9 cellular contexts compared by ENCODE assay signal in genomic region chr11:62853279-62853965, GRCh38. TPM values are rescaled to one million over a fixed set of nuclear protein-coding genes. Genes with fewer than 3 reads are reported as not detected.
A peak's percentile ranks its signal among the peaks of the same experiment; 100 is the strongest.
DNase-seq lines count a peak whose midpoint lies in the region; ATAC-seq and TF ChIP-seq lines count a peak whose summit lies in the region.
"Had no signal": no experiment of that assay in that cellular context is flagged by ENCODE, and none has a peak within 500 bp of the region (broad histone marks: within the 10 kb centered on the region; RNA-seq: fewer than 3 reads in every experiment).

No MANE protein-coding gene starts in this region.

- H3K27me3 Mint-ChIP-seq in GM23338 (ENCODE audit: insufficient read depth, low read depth, poor library complexity): peaks cover 70% of the 10 kb centered on the region
- peaks cover 17% of the 10 kb centered on the region for H3K27me3 Mint-ChIP-seq in endothelial cell (ENCODE audit: unreplicated experiment)

- H3K27me3 ChIP-seq in GM23338 (ENCODE audit: insufficient read depth) (no peaks in the 10 kb centered on the region), rectal smooth muscle tissue (ENCODE audit: control insufficient read depth, insufficient read depth, low read length) (no peaks in the 10 kb centered on the region)

- no peak overlapping the region for H3K9ac ChIP-seq in rectal smooth muscle tissue (ENCODE audit: low read length)

- H3K4me1 Mint-ChIP-seq in GM23338 (peaks cover 32% of the 10 kb centered on the region; the same call in 2 of the 3 replicates), endothelial cell (ENCODE audit: unreplicated experiment) (peaks cover 37% of the 10 kb centered on the region)

- H3K9me2 ChIP-seq in GM23338 (ENCODE audit: insufficient read depth): no peaks in the 10 kb centered on the region

- H3K27ac Mint-ChIP-seq in GM23338 (peak overlapping the region; percentile 100), endothelial cell (ENCODE audit: unreplicated experiment) (peak overlapping the region; percentile 68)

- peaks cover 59% of the 10 kb centered on the region for H3K79me2 ChIP-seq in GM23338 (replicated peaks; ENCODE audit: insufficient read depth)

- H2AFZ ChIP-seq in GM23338: no peak overlapping the region

- H3K27ac ChIP-seq in GM23338 (ENCODE audit: low read depth): peak overlapping the region; percentile 97
- no peak overlapping the region for H3K27ac ChIP-seq in rectal smooth muscle tissue (ENCODE audit: low read depth, low read length)

- H3K4me3 ChIP-seq in GM23338: peak overlapping the region; percentile 100
- peak overlapping the region; percentile 39 for H3K4me3 ChIP-seq in rectal smooth muscle tissue (ENCODE audit: low read length)

- peaks cover 29% of the 10 kb centered on the region for H4K20me1 ChIP-seq in GM23338 (replicated peaks; ENCODE audit: insufficient read depth)

- peak overlapping the region; percentile 98 for H3K4me3 Mint-ChIP-seq in GM23338
- peak overlapping the region; percentile 98 for H3K4me3 Mint-ChIP-seq in endothelial cell (ENCODE audit: unreplicated experiment)

- H3K9me3 Mint-ChIP-seq in GM23338: peaks cover 19% of the 10 kb centered on the region
- H3K9me3 Mint-ChIP-seq in endothelial cell (ENCODE audit: unreplicated experiment): no peaks in the 10 kb centered on the region

- H3K4me1 ChIP-seq in GM23338 (ENCODE audit: insufficient read depth) (peaks cover 34% of the 10 kb centered on the region), rectal smooth muscle tissue (ENCODE audit: control insufficient read depth, insufficient read depth, low read length) (peaks cover 17% of the 10 kb centered on the region)

- DNase-seq in GM23338 (ENCODE audit: low spot score): no peak
- peak; percentile 9 for DNase-seq in RPMI8226
- DNase-seq in endothelial cell (ENCODE audit: low spot score): no peak
- DNase-seq in DMS53 (lab: John Stamatoyannopoulos, UW): no peak
- DNase-seq in NCI-H524 treated with DMSO at 0.1 percent for 48 hours (lab: John Stamatoyannopoulos, UW): no peak
- no peak for DNase-seq in NCI-H2227 treated with DMSO at 0.1 percent for 48 hours (lab: John Stamatoyannopoulos, UW)

- TF ChIP-seq CTCF in GM23338 (conservative IDR thresholded peaks at IDR 0.05; ENCODE audit: low read depth in 2 of 2) (no peak), endothelial cell (IDR thresholded peaks at IDR 0.05; ENCODE audit: unreplicated experiment) (no peak)

- ATAC-seq in GM23338 (no peak), HG02610 (IDR thresholded peaks at IDR 0.05; ENCODE audit: unreplicated experiment) (no peak)

- H3F3A ChIP-seq in GM23338 (replicated peaks; ENCODE audit: low read depth): peaks cover 73% of the 10 kb centered on the region

- H3K36me3 ChIP-seq in GM23338 (ENCODE audit: insufficient read depth) (peaks cover 36% of the 10 kb centered on the region), rectal smooth muscle tissue (ENCODE audit: control insufficient read depth, insufficient read depth, low read length) (peaks cover 17% of the 10 kb centered on the region)

- H3K4me2 ChIP-seq in GM23338: peak overlapping the region; percentile 100

- H3K36me3 Mint-ChIP-seq in GM23338 (ENCODE audit: low read depth) (peaks cover 76% of the 10 kb centered on the region), endothelial cell (ENCODE audit: low read depth, unreplicated experiment) (peaks cover 35% of the 10 kb centered on the region)

TF ChIP-seq in GM23338, 12 proteins besides CTCF, POLR2A, EP300 and RAD21:
- TF ChIP-seq, protein P1, sequence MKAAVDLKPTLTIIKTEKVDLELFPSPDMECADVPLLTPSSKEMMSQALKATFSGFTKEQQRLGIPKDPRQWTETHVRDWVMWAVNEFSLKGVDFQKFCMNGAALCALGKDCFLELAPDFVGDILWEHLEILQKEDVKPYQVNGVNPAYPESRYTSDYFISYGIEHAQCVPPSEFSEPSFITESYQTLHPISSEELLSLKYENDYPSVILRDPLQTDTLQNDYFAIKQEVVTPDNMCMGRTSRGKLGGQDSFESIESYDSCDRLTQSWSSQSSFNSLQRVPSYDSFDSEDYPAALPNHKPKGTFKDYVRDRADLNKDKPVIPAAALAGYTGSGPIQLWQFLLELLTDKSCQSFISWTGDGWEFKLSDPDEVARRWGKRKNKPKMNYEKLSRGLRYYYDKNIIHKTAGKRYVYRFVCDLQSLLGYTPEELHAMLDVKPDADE (IDR thresholded peaks at IDR 0.05): no peak
- TF ChIP-seq POLR2AphosphoS5 (IDR thresholded peaks at IDR 0.05; ENCODE audit: low read depth): no peak
- TF ChIP-seq CREB1 (CRISPR knock-in tag; IDR thresholded peaks at IDR 0.05; ENCODE audit: low read depth): no peak
- TF ChIP-seq ZNF114 (CRISPR knock-in tag; IDR thresholded peaks at IDR 0.05): no peak
- no peak for TF ChIP-seq EZH2 (IDR thresholded peaks at IDR 0.05; ENCODE audit: low read depth, unreplicated experiment)
- no peak for TF ChIP-seq ZNF462 (CRISPR knock-in tag; IDR thresholded peaks at IDR 0.05)
- TF ChIP-seq STAT1 (IDR thresholded peaks at IDR 0.05; ENCODE audit: unreplicated experiment): no peak
- no peak for TF ChIP-seq NANOG (IDR thresholded peaks at IDR 0.05; ENCODE audit: borderline replicate concordance)
TF ChIP-seq in GM23338: peak in this region for 0.

RNA-seq across cellular contexts. Expression of gene WDR74, which starts 14.0 kb away (rescaled TPM):
- 109 and 136 TPM in 2 replicates for total RNA-seq in GM23338 (2014; rRNA removed; shearing (Covaris generic))
- polyA plus RNA-seq in GM23338 (2016; fragmentation: Nextera tagmentation; extraction: Ambion mirVana): 94.4 and 95.8 TPM in 2 replicates
- 42.2 TPM for total RNA-seq in endothelial cell (ENCODE audit: unreplicated experiment)

RNA-seq across cellular contexts. Expression of gene TEX54, which starts 20.8 kb away (rescaled TPM):
- total RNA-seq in GM23338 (2014; rRNA removed; shearing (Covaris generic)): not detected in 2 replicates
- 1.3 and 1.9 TPM in 2 replicates for polyA plus RNA-seq in GM23338 (2016; fragmentation: Nextera tagmentation; extraction: Ambion mirVana)
- total RNA-seq in endothelial cell (ENCODE audit: unreplicated experiment): not detected
- total RNA-seq: T-helper 2 cell treated with Interferon-gamma antibody and Interleukin-4, amounts not matched to agents 100 ng/mL and 5 ng/mL, for 36 hours had no signal

RNA-seq across cellular contexts. Expression of gene STX5, which starts 21.6 kb away (rescaled TPM):
- 15.0 and 22.2 TPM in 2 replicates for total RNA-seq in GM23338 (2014; rRNA removed; shearing (Covaris generic))
- 7.4 and 7.7 TPM in 2 replicates for polyA plus RNA-seq in GM23338 (2016; fragmentation: Nextera tagmentation; extraction: Ambion mirVana)
- total RNA-seq in endothelial cell (ENCODE audit: unreplicated experiment): 37.9 TPM

RNA-seq across cellular contexts. Expression of gene SLC3A2, which starts 27.3 kb away (rescaled TPM):
- total RNA-seq in GM23338 (2014; rRNA removed; shearing (Covaris generic)): 375 and 425 TPM in 2 replicates
- 240 and 241 TPM in 2 replicates for polyA plus RNA-seq in GM23338 (2016; fragmentation: Nextera tagmentation; extraction: Ambion mirVana)
- 147 TPM for total RNA-seq in endothelial cell (ENCODE audit: unreplicated experiment)

RNA-seq across cellular contexts. Expression of gene NXF1, which starts 48.2 kb away (rescaled TPM):
- total RNA-seq in GM23338 (2014; rRNA removed; shearing (Covaris generic)): 31.8 and 33.8 TPM in 2 replicates
- polyA plus RNA-seq in GM23338 (2016; fragmentation: Nextera tagmentation; extraction: Ambion mirVana): 31.1 and 31.7 TPM in 2 replicates
- 50.8 TPM for total RNA-seq in endothelial cell (ENCODE audit: unreplicated experiment)
